20 cellular contexts compared by ENCODE assay signal in the genomic region with DNA sequence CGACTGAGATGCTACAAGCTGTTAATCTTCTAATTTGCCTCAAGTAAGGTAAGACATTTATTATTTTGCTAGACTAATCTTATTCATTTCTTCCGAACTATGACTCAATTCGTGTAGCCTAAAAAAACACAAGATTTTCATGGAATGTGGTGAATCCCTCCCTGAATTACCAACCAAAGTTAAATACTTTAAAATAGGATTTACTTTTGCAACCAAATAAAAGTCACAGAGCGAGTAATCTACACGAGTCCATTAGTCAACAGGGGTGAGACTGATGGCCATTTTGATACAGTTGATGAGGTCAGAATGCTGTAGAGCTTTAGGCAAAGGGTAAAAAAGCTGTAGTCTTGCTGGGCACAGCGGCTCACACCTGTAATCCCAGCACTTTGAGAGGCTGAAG. TPM values are rescaled to one million over a fixed set of nuclear protein-coding genes. Genes with fewer than 3 reads are reported as not detected.
"Had no signal": no experiment of that assay in that cellular context is flagged by ENCODE, and none has a peak within 500 bp of the region (broad histone marks: within the 10 kb centered on the region; RNA-seq: fewer than 3 reads in every experiment).

No MANE protein-coding gene starts in this region.

- H3K4me2 ChIP-seq: neural progenitor cell had no signal

- H3K27me3 ChIP-seq: adrenal gland, foreskin keratinocyte, neural progenitor cell, right atrium auricular region, tibial artery had no signal

- H3K27me3 Mint-ChIP-seq: stimulated activated naive CD8-positive, alpha-beta T cell treated with anti-CD3 and anti-CD28 coated beads, Interleukin-15, amount 100 ng/mL, for 72 hours had no signal

- H3K4me3 ChIP-seq: adrenal gland, lower lobe of right lung, mucosa of descending colon, neural progenitor cell, right atrium auricular region, tibial artery had no signal

- H3K9ac ChIP-seq: neural progenitor cell had no signal

- H2AFZ ChIP-seq: neural progenitor cell had no signal

- ATAC-seq: activated naive CD4-positive, alpha-beta T cell treated with anti-CD3 and anti-CD28 coated beads, Interleukin-2, amount 50 U/mL, for 72 hours; activated T-helper 17 cell treated with anti-CD3 and anti-CD28 coated beads, Interleukin-2, amount 50 U/mL, for 72 hours; foreskin keratinocyte; left lobe of liver; mucosa of descending colon; stimulated activated naive CD8-positive, alpha-beta T cell treated with anti-CD3 and anti-CD28 coated beads, Interleukin-15, amount 100 ng/mL, for 72 hours had no signal

- H3K36me3 ChIP-seq: adrenal gland, lower lobe of right lung, neural progenitor cell, right atrium auricular region, tibial artery had no signal

- H3K4me1 Mint-ChIP-seq: activated T-helper 17 cell treated with anti-CD3 and anti-CD28 coated beads, Interleukin-2, amount 50 U/mL, for 72 hours; naive B cell; stimulated activated naive CD8-positive, alpha-beta T cell treated with anti-CD3 and anti-CD28 coated beads, Interleukin-15, amount 100 ng/mL, for 72 hours had no signal

- H3K27ac ChIP-seq: foreskin keratinocyte, lower lobe of right lung, neural progenitor cell, right atrium auricular region, tibial artery had no signal

- DNase-seq: activated T-cell treated with anti-CD3 and anti-CD28 coated beads, Interleukin-2, amount 50 U/mL, for 1 hour; adrenal gland; central memory CD4-positive, alpha-beta T cell; dermis blood vessel endothelial cell; effector CD8-positive, alpha-beta T cell; erythroblast; foreskin keratinocyte; kidney; lower lobe of right lung; mesendoderm; mucosa of descending colon; naive B cell; stimulated activated CD4-positive, alpha-beta T cell treated with anti-CD3 and anti-CD28 coated beads, Interleukin-4, amount 100 ng/mL, for 4 hours; stimulated activated naive CD8-positive, alpha-beta T cell treated with anti-CD3 and anti-CD28 coated beads, Interleukin-15, amount 100 ng/mL, for 72 hours; tibial artery had no signal

- H3K9me3 ChIP-seq: adrenal gland, lower lobe of right lung, mucosa of descending colon, right atrium auricular region, tibial artery had no signal

- H3K4me3 Mint-ChIP-seq: activated T-helper 17 cell treated with anti-CD3 and anti-CD28 coated beads, Interleukin-2, amount 50 U/mL, for 72 hours; naive B cell; neural progenitor cell; stimulated activated naive CD8-positive, alpha-beta T cell treated with anti-CD3 and anti-CD28 coated beads, Interleukin-15, amount 100 ng/mL, for 72 hours had no signal

- H3K27ac Mint-ChIP-seq: activated naive CD4-positive, alpha-beta T cell treated with anti-CD3 and anti-CD28 coated beads, Interleukin-2, amount 50 U/mL, for 72 hours; activated T-helper 17 cell treated with anti-CD3 and anti-CD28 coated beads, Interleukin-2, amount 50 U/mL, for 72 hours; naive B cell; neural progenitor cell; stimulated activated naive CD8-positive, alpha-beta T cell treated with anti-CD3 and anti-CD28 coated beads, Interleukin-15, amount 100 ng/mL, for 72 hours had no signal

- H3K4me1 ChIP-seq: adrenal gland, foreskin keratinocyte, neural progenitor cell, right atrium auricular region, tibial artery had no signal

- H3K36me3 Mint-ChIP-seq: naive B cell, neural progenitor cell had no signal

RNA-seq across cellular contexts. Expression of a gene that starts 13.1 kb away (rescaled TPM):
- total RNA-seq: activated naive CD4-positive, alpha-beta T cell treated with anti-CD3 and anti-CD28 coated beads, Interleukin-2, amount 50 U/mL, for 72 hours; activated T-helper 17 cell treated with anti-CD3 and anti-CD28 coated beads, Interleukin-2, amount 50 U/mL, for 72 hours had no signal
